17 cellular contexts compared by ENCODE assay signal in the genomic region with DNA sequence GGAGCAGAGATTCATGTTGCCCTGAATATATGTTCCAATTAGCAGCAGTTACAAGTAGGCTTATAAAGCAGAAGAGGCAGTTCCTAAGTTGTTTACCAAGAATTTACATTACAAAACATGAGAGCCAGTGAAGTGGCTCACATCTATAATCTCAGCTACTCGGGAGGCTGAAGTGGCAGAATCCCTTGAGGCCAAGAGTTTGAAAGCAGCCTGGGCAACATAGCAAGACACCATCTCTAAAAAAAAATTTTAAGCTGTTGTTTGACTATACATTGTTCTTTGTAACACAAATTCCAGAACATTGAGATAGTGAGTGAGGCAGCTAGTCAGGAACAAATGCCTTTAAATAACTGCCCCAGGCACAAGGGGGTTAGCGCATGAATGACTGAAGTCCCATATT.
"Had no signal": no experiment of that assay in that cellular context is flagged by ENCODE, and none has a peak within 500 bp of the region (broad histone marks: within the 10 kb centered on the region; RNA-seq: fewer than 3 reads in every experiment).

No MANE protein-coding gene starts in this region.

- H3K27ac ChIP-seq: epithelial cell of prostate, esophagus muscularis mucosa, thoracic aorta, transverse colon had no signal

- DNase-seq: effector memory CD8-positive, alpha-beta T cell; head of caudate nucleus; hippocampal formation; natural killer cell; posterior cingulate gyrus; stimulated activated CD4-positive, alpha-beta T cell treated with anti-CD3 and anti-CD28 coated beads, Interleukin-2, amount 100 ng/mL, for 24 hours; stimulated activated CD4-positive, alpha-beta T cell treated with anti-CD3 and anti-CD28 coated beads, Interleukin-4, amount 100 ng/mL, for 4 hours; stimulated activated naive B cell treated with anti-CD40 and anti-IgM and Interleukin-4, amounts not matched to agents 10 μg/mL and 1 μg/mL and 100 μg/mL, for 72 hours; stimulated activated naive CD8-positive, alpha-beta T cell treated with anti-CD3 and anti-CD28 coated beads, Interleukin-15, amount 100 ng/mL, for 72 hours; transverse colon had no signal

- FAIRE-seq: colon, islet of Langerhans, urothelium cell line had no signal

- H3K27me3 ChIP-seq: esophagus muscularis mucosa, transverse colon had no signal

- H3K36me3 ChIP-seq: esophagus muscularis mucosa, thoracic aorta, transverse colon had no signal

- ATAC-seq: effector memory CD8-positive, alpha-beta T cell; natural killer cell; sciatic nerve; stimulated activated naive B cell treated with anti-CD40 and anti-IgM and Interleukin-4, amounts not matched to agents 10 μg/mL and 1 μg/mL and 100 μg/mL, for 72 hours; stimulated activated naive CD8-positive, alpha-beta T cell treated with anti-CD3 and anti-CD28 coated beads, Interleukin-15, amount 100 ng/mL, for 72 hours had no signal

- H3K4me1 ChIP-seq: esophagus muscularis mucosa, transverse colon had no signal

- H3K4me3 ChIP-seq: esophagus muscularis mucosa, thoracic aorta, transverse colon had no signal

- H3K9me3 ChIP-seq: esophagus muscularis mucosa, thoracic aorta, transverse colon had no signal
